ENCODE assay signal across 2 cellular contexts in the genomic region with DNA sequence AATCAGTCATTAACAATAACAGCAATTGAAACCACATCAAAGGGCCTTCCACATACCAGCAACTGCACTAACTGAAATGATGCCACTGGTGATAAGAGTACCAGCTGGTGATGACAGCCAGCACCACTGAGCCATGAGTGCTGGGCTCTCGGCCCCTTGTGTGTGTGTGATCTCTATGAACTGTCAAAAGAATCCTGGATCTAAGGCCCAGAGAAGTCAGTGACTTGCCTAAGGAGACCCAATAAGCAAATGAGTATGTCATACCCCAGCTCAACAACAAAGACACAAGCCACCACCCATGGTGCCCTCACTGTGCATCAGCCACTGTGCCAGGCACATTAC.
TF ChIP-seq lines count a peak whose summit lies in the region.

No MANE protein-coding gene starts in this region.

TF ChIP-seq in SK-N-SH, 30 proteins besides CTCF, POLR2A, EP300 and RAD21 (continued from another document):
- no peak for TF ChIP-seq REST (IDR thresholded peaks at IDR 0.05; ENCODE audit: low read depth, low read length)
- TF ChIP-seq SIN3A (IDR thresholded peaks at IDR 0.05; ENCODE audit: borderline replicate concordance, low read depth, low read length): no peak

TF ChIP-seq in SK-N-SH treated with all-trans-retinoic acid at 6 μM for 48 hours, 23 proteins besides CTCF, POLR2A, EP300 and RAD21 (continued from another document):
- TF ChIP-seq, protein P1, sequence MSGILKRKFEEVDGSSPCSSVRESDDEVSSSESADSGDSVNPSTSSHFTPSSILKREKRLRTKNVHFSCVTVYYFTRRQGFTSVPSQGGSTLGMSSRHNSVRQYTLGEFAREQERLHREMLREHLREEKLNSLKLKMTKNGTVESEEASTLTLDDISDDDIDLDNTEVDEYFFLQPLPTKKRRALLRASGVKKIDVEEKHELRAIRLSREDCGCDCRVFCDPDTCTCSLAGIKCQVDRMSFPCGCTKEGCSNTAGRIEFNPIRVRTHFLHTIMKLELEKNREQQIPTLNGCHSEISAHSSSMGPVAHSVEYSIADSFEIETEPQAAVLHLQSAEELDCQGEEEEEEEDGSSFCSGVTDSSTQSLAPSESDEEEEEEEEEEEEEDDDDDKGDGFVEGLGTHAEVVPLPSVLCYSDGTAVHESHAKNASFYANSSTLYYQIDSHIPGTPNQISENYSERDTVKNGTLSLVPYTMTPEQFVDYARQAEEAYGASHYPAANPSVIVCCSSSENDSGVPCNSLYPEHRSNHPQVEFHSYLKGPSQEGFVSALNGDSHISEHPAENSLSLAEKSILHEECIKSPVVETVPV (CRISPR knock-in tag; IDR thresholded peaks at IDR 0.05): no peak
- TF ChIP-seq TOX (CRISPR knock-in tag; IDR thresholded peaks at IDR 0.05; ENCODE audit: borderline replicate concordance): no peak
- TF ChIP-seq ZC3H10 (CRISPR knock-in tag; IDR thresholded peaks at IDR 0.05): no peak
- TF ChIP-seq ARNTL (CRISPR knock-in tag; IDR thresholded peaks at IDR 0.05; ENCODE audit: borderline replicate concordance, low read depth): no peak
- TF ChIP-seq ESRRG (CRISPR knock-in tag; IDR thresholded peaks at IDR 0.05): no peak
